In the genomic region with DNA sequence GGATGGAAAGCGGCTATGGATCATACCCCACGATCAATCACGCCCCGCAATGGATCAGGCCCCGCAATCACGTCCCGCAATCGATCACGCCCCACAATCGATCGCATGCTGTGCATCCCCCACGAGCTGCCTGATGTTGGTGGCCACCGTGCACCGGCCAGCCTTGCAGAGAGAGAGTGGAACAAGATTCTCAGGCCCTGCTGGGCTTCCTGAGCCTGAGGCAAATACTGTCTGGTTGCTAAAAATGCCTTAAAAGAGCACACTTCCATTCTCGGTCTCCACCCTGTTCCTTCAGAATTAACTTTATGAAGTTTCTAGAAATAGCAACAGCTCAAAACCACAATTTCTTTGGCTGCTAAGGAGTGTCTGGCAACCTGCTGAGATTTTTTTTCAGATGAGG, we compare ENCODE assay signal across 20 cellular contexts.
DNase-seq lines count a peak whose midpoint lies in the region; ATAC-seq and TF ChIP-seq lines count a peak whose summit lies in the region.
"Had no signal": no experiment of that assay in that cellular context is flagged by ENCODE, and none has a peak within 500 bp of the region (broad histone marks: within the 10 kb centered on the region; RNA-seq: fewer than 3 reads in every experiment).

No MANE protein-coding gene starts in this region.

- intact Hi-C loops in esophagus muscularis mucosa (cut with DNase I) = no loop called here

- no peak for TF ChIP-seq POLR2A in esophagus muscularis mucosa (IDR thresholded peaks at IDR 0.05; ENCODE audit: low read depth)

- H3K4me3 ChIP-seq in GM23248 (no peak overlapping the region), esophagus muscularis mucosa (no peak overlapping the region)
- H3K4me3 ChIP-seq: ascending aorta, PC-9 had no signal

- no peaks in the 10 kb centered on the region for H3K27me3 ChIP-seq in GM23248 (replicated peaks; ENCODE audit: insufficient read depth)
- no peaks in the 10 kb centered on the region for H3K27me3 ChIP-seq in esophagus muscularis mucosa
- H3K27me3 ChIP-seq: ascending aorta had no signal

- peaks cover 5% of the 10 kb centered on the region; the same call in 1 of the 2 replicates for H3F3A ChIP-seq in GM23248 (ENCODE audit: insufficient read depth)

- H3K9me3 ChIP-seq in GM23248 (ENCODE audit: low read depth) (no peaks in the 10 kb centered on the region), esophagus muscularis mucosa (no peaks in the 10 kb centered on the region)
- H3K9me3 ChIP-seq: ascending aorta had no signal

- H3K36me3 ChIP-seq in GM23248 (ENCODE audit: low read depth) = peaks cover 17% of the 10 kb centered on the region
- H3K36me3 ChIP-seq in esophagus muscularis mucosa = peaks cover 3 to 26% (median 15%) of the 10 kb centered on the region in 4 donors

- in situ Hi-C loops in GM23248 (cut with MboI) = no loop called here
- in situ Hi-C loops in GM13977 (cut with MboI; ENCODE audit: low pct_unique_long_range_greater_than_20kb, low sequenced_read_pairs, unreplicated experiment) = no loop called here

- no peaks in the 10 kb centered on the region for H4K20me1 ChIP-seq in GM23248 (ENCODE audit: insufficient read depth)

- WGBS in GM23248 (ENCODE audit: low coverage in 1 of 2, low lambda C conversion rate in 2 of 2, missing lambda C conversion rate in 2 of 2), 2 experiments = 63 to 74% methylated on average over 10 to 15 of the region's 15 CpGs
- 86% methylated on average over 15 of the region's 15 CpGs for WGBS in esophagus muscularis mucosa

- no peaks in the 10 kb centered on the region for H3K9me2 ChIP-seq in GM23248 (ENCODE audit: insufficient read depth)

- H3K79me2 ChIP-seq in GM23248 (ENCODE audit: insufficient read depth) = no peaks in the 10 kb centered on the region

- H3K27ac ChIP-seq in GM23248 = peak overlapping the region; percentile 17
- peak overlapping the region; percentile 68 to 82 (median 73) for H3K27ac ChIP-seq in esophagus muscularis mucosa (replicated peaks in 1 of 4)
- H3K27ac ChIP-seq in temporal lobe (ENCODE audit: low read depth, low read length) = peak overlapping the region; percentile 23
- H3K27ac ChIP-seq: PC-9 had no signal

- DNase-seq in GM23248 = peak; percentile 3
- DNase-seq in esophagus muscularis mucosa (ENCODE audit: extremely low spot score) = no peak
- DNase-seq in myocyte (ENCODE audit: low read depth) = peak; percentile 13
- DNase-seq in NCI-H1105 (lab: John Stamatoyannopoulos, UW) = no peak
- DNase-seq in SHP77 (lab: John Stamatoyannopoulos, UW) = no peak
- DNase-seq in GM13977 (ENCODE audit: low spot score) = no peak
- DNase-seq: activated CD8-positive, alpha-beta memory T cell treated with anti-CD3 and anti-CD28 coated beads, Interleukin-2, amount 50 U/mL, for 48 hours; activated naive CD4-positive, alpha-beta T cell; hypothalamus; kidney glomerular epithelial cell; NCI-H2029; NCI-H524; PC-9; stimulated activated CD4-positive, alpha-beta T cell treated with anti-CD3 and anti-CD28 coated beads, Interleukin-15, amount 100 ng/mL, for 24 hours; stimulated activated naive CD8-positive, alpha-beta T cell treated with anti-CD3 and anti-CD28 coated beads, Interleukin-15, amount 100 ng/mL, for 72 hours had no signal

- 0 out of 2 replicates have a peak, but pooled peaks cover 10% of the 10 kb centered on the region for H3K4me1 ChIP-seq in GM23248 (ENCODE audit: insufficient read depth)
- peaks cover 14 to 27% (median 27%) of the 10 kb centered on the region in 4 donors for H3K4me1 ChIP-seq in esophagus muscularis mucosa
- H3K4me1 ChIP-seq: ascending aorta had no signal

- no peak overlapping the region for H3K9ac ChIP-seq in GM23248

- TF ChIP-seq EP300 in esophagus muscularis mucosa (IDR thresholded peaks at IDR 0.05) = no peak

- TF ChIP-seq CTCF in esophagus muscularis mucosa (IDR thresholded peaks at IDR 0.05) = no peak
- no peak for TF ChIP-seq CTCF in GM13977 (IDR thresholded peaks at IDR 0.05; ENCODE audit: extremely low read depth, insufficient read depth, missing control alignments)

- ATAC-seq in HG03378 (IDR thresholded peaks at IDR 0.05; ENCODE audit: unreplicated experiment) = no peak
- ATAC-seq: HepG2; SK-N-SH treated with all-trans-retinoic acid at 6 μM for 48 hours; stimulated activated naive CD8-positive, alpha-beta T cell treated with anti-CD3 and anti-CD28 coated beads, Interleukin-15, amount 100 ng/mL, for 72 hours had no signal

- no peak overlapping the region for H2AFZ ChIP-seq in GM23248
- H2AFZ ChIP-seq: PC-9 had no signal

- no peak overlapping the region for H3K4me2 ChIP-seq in GM23248 (ENCODE audit: unreplicated experiment)
- H3K4me2 ChIP-seq: PC-9 had no signal

Comparison
In these comparisons a context has a peak if more than half of its experiments do, and no peak if none do; other contexts are left out.
1. DNase-seq: peak in GM23248 (single experiment) and myocyte (single experiment); none in esophagus muscularis mucosa (single experiment), NCI-H1105 (single experiment), SHP77 (0 of 2) and GM13977 (single experiment).
2. H3K27ac ChIP-seq: peak in every context shown above with its lines; median percentile 73 in esophagus muscularis mucosa; 23 in temporal lobe; 17 in GM23248.